In the genomic region with DNA sequence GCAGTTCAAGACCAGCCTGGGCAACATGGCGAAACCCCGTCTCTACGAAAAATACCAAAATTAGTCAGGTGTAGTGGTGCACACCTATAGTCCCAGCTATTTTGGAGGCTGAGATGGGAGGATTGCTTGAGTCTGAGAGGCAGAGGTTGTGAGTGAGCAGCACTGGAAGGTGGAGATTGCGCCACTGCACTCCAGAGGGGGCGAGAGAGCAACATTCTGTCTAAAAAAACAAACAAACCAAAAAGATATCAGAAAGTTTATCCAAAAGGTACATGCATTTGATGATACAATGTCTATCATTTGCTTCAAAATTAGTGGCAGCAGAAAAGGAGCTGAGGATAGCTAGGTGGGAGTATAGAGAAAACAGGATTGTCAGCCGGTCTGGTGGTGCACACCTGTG, we compare ENCODE assay signal across 1 cellular context.
TF ChIP-seq lines count a peak whose summit lies in the region.

No MANE protein-coding gene starts in this region.

TF ChIP-seq in GM23338, 12 proteins besides CTCF, POLR2A, EP300 and RAD21:
- TF ChIP-seq ETS1 (IDR thresholded peaks at IDR 0.05), result no peak
